2 cellular contexts compared by ENCODE assay signal in the genomic region with DNA sequence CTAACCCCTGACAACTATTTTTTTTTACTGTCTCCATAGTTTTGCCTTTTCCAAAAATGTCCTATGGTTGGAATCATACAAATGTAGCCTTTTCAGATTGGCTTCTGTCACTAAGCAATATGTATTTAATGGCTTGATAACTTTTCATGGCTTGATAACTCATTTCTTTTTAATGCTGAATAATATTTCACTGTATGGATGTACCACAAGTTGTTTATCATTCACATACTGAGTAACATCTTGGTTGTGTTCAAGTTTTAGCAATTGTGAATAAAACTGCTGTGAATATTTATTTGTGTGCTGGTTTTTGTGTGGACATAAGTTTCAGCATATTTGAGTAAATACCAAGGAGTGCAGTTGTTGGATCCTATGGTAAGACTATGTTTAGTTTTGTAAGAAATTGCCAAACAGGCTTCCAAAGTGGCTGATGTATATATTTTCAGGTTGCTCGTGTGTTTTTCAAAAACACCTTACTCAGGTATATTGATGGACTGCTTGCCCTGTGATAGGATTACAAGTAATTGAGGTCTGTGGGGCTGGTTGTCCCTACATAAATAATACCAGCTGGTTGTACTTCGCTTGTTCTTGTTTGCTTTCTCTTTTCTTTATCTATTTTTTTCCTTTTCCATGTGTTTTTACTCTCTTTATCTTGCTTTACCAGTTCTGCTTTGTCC.
TF ChIP-seq lines count a peak whose summit lies in the region.

No MANE protein-coding gene starts in this region.

TF ChIP-seq in SK-N-SH treated with all-trans-retinoic acid at 6 μM for 48 hours, 23 proteins besides CTCF, POLR2A, EP300 and RAD21 (continued from another document):
- TF ChIP-seq, protein P1, sequence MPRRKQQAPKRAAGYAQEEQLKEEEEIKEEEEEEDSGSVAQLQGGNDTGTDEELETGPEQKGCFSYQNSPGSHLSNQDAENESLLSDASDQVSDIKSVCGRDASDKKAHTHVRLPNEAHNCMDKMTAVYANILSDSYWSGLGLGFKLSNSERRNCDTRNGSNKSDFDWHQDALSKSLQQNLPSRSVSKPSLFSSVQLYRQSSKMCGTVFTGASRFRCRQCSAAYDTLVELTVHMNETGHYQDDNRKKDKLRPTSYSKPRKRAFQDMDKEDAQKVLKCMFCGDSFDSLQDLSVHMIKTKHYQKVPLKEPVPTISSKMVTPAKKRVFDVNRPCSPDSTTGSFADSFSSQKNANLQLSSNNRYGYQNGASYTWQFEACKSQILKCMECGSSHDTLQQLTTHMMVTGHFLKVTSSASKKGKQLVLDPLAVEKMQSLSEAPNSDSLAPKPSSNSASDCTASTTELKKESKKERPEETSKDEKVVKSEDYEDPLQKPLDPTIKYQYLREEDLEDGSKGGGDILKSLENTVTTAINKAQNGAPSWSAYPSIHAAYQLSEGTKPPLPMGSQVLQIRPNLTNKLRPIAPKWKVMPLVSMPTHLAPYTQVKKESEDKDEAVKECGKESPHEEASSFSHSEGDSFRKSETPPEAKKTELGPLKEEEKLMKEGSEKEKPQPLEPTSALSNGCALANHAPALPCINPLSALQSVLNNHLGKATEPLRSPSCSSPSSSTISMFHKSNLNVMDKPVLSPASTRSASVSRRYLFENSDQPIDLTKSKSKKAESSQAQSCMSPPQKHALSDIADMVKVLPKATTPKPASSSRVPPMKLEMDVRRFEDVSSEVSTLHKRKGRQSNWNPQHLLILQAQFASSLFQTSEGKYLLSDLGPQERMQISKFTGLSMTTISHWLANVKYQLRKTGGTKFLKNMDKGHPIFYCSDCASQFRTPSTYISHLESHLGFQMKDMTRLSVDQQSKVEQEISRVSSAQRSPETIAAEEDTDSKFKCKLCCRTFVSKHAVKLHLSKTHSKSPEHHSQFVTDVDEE (CRISPR knock-in tag; IDR thresholded peaks at IDR 0.05) = no peak
- no peak for TF ChIP-seq GLIS3 (CRISPR knock-in tag; IDR thresholded peaks at IDR 0.05)
- TF ChIP-seq ZFP3 (CRISPR knock-in tag; IDR thresholded peaks at IDR 0.05) = no peak

TF ChIP-seq in SK-N-SH, 30 proteins besides CTCF, POLR2A, EP300 and RAD21 (continued from another document):
- TF ChIP-seq, protein P2, sequence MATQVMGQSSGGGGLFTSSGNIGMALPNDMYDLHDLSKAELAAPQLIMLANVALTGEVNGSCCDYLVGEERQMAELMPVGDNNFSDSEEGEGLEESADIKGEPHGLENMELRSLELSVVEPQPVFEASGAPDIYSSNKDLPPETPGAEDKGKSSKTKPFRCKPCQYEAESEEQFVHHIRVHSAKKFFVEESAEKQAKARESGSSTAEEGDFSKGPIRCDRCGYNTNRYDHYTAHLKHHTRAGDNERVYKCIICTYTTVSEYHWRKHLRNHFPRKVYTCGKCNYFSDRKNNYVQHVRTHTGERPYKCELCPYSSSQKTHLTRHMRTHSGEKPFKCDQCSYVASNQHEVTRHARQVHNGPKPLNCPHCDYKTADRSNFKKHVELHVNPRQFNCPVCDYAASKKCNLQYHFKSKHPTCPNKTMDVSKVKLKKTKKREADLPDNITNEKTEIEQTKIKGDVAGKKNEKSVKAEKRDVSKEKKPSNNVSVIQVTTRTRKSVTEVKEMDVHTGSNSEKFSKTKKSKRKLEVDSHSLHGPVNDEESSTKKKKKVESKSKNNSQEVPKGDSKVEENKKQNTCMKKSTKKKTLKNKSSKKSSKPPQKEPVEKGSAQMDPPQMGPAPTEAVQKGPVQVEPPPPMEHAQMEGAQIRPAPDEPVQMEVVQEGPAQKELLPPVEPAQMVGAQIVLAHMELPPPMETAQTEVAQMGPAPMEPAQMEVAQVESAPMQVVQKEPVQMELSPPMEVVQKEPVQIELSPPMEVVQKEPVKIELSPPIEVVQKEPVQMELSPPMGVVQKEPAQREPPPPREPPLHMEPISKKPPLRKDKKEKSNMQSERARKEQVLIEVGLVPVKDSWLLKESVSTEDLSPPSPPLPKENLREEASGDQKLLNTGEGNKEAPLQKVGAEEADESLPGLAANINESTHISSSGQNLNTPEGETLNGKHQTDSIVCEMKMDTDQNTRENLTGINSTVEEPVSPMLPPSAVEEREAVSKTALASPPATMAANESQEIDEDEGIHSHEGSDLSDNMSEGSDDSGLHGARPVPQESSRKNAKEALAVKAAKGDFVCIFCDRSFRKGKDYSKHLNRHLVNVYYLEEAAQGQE (IDR thresholded peaks at IDR 0.05; ENCODE audit: low read depth, low read length) = no peak
- TF ChIP-seq, protein P3, sequence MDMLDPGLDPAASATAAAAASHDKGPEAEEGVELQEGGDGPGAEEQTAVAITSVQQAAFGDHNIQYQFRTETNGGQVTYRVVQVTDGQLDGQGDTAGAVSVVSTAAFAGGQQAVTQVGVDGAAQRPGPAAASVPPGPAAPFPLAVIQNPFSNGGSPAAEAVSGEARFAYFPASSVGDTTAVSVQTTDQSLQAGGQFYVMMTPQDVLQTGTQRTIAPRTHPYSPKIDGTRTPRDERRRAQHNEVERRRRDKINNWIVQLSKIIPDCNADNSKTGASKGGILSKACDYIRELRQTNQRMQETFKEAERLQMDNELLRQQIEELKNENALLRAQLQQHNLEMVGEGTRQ (IDR thresholded peaks at IDR 0.05; ENCODE audit: borderline replicate concordance, low read depth, low read length) = no peak
- TF ChIP-seq GABPA (IDR thresholded peaks at IDR 0.05; ENCODE audit: low read depth) = no peak
- TF ChIP-seq, protein P4, sequence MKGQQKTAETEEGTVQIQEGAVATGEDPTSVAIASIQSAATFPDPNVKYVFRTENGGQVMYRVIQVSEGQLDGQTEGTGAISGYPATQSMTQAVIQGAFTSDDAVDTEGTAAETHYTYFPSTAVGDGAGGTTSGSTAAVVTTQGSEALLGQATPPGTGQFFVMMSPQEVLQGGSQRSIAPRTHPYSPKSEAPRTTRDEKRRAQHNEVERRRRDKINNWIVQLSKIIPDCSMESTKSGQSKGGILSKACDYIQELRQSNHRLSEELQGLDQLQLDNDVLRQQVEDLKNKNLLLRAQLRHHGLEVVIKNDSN (IDR thresholded peaks at IDR 0.05; ENCODE audit: borderline replicate concordance, low read depth) = no peak
- TF ChIP-seq GATA2 (CRISPR knock-in tag; IDR thresholded peaks at IDR 0.05) = no peak
- TF ChIP-seq, protein P5, sequence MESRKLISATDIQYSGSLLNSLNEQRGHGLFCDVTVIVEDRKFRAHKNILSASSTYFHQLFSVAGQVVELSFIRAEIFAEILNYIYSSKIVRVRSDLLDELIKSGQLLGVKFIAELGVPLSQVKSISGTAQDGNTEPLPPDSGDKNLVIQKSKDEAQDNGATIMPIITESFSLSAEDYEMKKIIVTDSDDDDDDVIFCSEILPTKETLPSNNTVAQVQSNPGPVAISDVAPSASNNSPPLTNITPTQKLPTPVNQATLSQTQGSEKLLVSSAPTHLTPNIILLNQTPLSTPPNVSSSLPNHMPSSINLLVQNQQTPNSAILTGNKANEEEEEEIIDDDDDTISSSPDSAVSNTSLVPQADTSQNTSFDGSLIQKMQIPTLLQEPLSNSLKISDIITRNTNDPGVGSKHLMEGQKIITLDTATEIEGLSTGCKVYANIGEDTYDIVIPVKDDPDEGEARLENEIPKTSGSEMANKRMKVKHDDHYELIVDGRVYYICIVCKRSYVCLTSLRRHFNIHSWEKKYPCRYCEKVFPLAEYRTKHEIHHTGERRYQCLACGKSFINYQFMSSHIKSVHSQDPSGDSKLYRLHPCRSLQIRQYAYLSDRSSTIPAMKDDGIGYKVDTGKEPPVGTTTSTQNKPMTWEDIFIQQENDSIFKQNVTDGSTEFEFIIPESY (IDR thresholded peaks at IDR 0.05; ENCODE audit: borderline replicate concordance, low read depth) = no peak
TF ChIP-seq in SK-N-SH: peak in this region for 0.
